ENCODE assay signal across 18 cellular contexts in genomic region chr1:162224267-162224666, GRCh38.
DNase-seq lines count a peak whose midpoint lies in the region; ATAC-seq and TF ChIP-seq lines count a peak whose summit lies in the region.
"Had no signal": no experiment of that assay in that cellular context is flagged by ENCODE, and none has a peak within 500 bp of the region (broad histone marks: within the 10 kb centered on the region; RNA-seq: fewer than 3 reads in every experiment).

No MANE protein-coding gene starts in this region.

- no peaks in the 10 kb centered on the region for H3F3A ChIP-seq in GM23338 (replicated peaks; ENCODE audit: low read depth)

- no peaks in the 10 kb centered on the region for H3K36me3 ChIP-seq in GM23338 (ENCODE audit: insufficient read depth)
- H3K36me3 ChIP-seq: BLaER1 had no signal

- no peak for TF ChIP-seq RAD21 in Ishikawa (IDR thresholded peaks at IDR 0.05; ENCODE audit: low read depth)

- H3K27me3 Mint-ChIP-seq in GM23338 (ENCODE audit: insufficient read depth, low read depth, poor library complexity), result peaks cover 5% of the 10 kb centered on the region
- peaks cover 28% of the 10 kb centered on the region for H3K27me3 Mint-ChIP-seq in activated CD4-positive, alpha-beta memory T cell treated with anti-CD3 and anti-CD28 coated beads for 36 hours

- no peak for ATAC-seq in GM23338
- ATAC-seq: HCT116 had no signal

- peak overlapping the region; percentile 15; the same call in 1 of the 2 replicates for H3K4me2 ChIP-seq in GM23338
- H3K4me2 ChIP-seq: BLaER1 had no signal

- H3K4me1 Mint-ChIP-seq in GM23338, result peaks cover 82% of the 10 kb centered on the region
- H3K4me1 Mint-ChIP-seq in activated CD4-positive, alpha-beta memory T cell treated with anti-CD3 and anti-CD28 coated beads for 36 hours (ENCODE audit: low read depth), result no peaks in the 10 kb centered on the region
- H3K4me1 Mint-ChIP-seq: CD4-positive, alpha-beta memory T cell had no signal

- H3K27ac Mint-ChIP-seq in GM23338, result no peak overlapping the region
- no peak overlapping the region for H3K27ac Mint-ChIP-seq in activated CD4-positive, alpha-beta memory T cell treated with anti-CD3 and anti-CD28 coated beads for 36 hours
- H3K27ac Mint-ChIP-seq: CD14-positive monocyte; CD4-positive, alpha-beta memory T cell had no signal

- no peaks in the 10 kb centered on the region; the same call in 2 of the 3 replicates for H3K36me3 Mint-ChIP-seq in GM23338 (ENCODE audit: low read depth)
- no peaks in the 10 kb centered on the region for H3K36me3 Mint-ChIP-seq in activated CD4-positive, alpha-beta memory T cell treated with anti-CD3 and anti-CD28 coated beads for 36 hours
- H3K36me3 Mint-ChIP-seq: CD14-positive monocyte had no signal

- no peak overlapping the region for H3K27ac ChIP-seq in GM23338 (ENCODE audit: low read depth)
- H3K27ac ChIP-seq: BLaER1, HL-60 had no signal

- H3K9me2 ChIP-seq in GM23338 (ENCODE audit: insufficient read depth), result no peaks in the 10 kb centered on the region

- no peaks in the 10 kb centered on the region for H4K20me1 ChIP-seq in GM23338 (replicated peaks; ENCODE audit: insufficient read depth)
- H4K20me1 ChIP-seq: BLaER1 had no signal

- peaks cover 13% of the 10 kb centered on the region; the same call in 1 of the 2 replicates for H3K79me2 ChIP-seq in GM23338 (replicated peaks; ENCODE audit: insufficient read depth)

- peaks cover 13% of the 10 kb centered on the region for H3K27me3 ChIP-seq in GM23338 (ENCODE audit: insufficient read depth)
- H3K27me3 ChIP-seq: BLaER1 had no signal

- DNase-seq in GM23338 (ENCODE audit: low spot score), result no peak
- peak; percentile 27 for DNase-seq in left kidney (ENCODE audit: low read depth, low spot score)
- no peak for DNase-seq in SK-N-DZ (ENCODE audit: low spot score)
- DNase-seq in 8988T, result no peak
- no peak for DNase-seq in activated CD4-positive, alpha-beta memory T cell treated with anti-CD3 and anti-CD28 coated beads for 36 hours
- DNase-seq: CD4-positive, alpha-beta memory T cell; DMS153; DMS79; GDM1; GOT3; H7; IMR-90; KBM-7 had no signal

- no peak overlapping the region for H3K4me3 ChIP-seq in GM23338
- H3K4me3 ChIP-seq: BLaER1 had no signal

- CTCF ChIA-PET in activated CD4-positive, alpha-beta memory T cell treated with anti-CD3 and anti-CD28 coated beads for 36 hours (lab: Charles Lee), result interaction anchor here (0.6 kb wide), 1 partner anchor 52 kb away, joined by 3 read pairs; no protein-coding TSS in a partner anchor

- no peaks in the 10 kb centered on the region for H3K9me3 Mint-ChIP-seq in GM23338
- H3K9me3 Mint-ChIP-seq in activated CD4-positive, alpha-beta memory T cell treated with anti-CD3 and anti-CD28 coated beads for 36 hours, result no peaks in the 10 kb centered on the region
- H3K9me3 Mint-ChIP-seq: CD14-positive monocyte had no signal

- POLR2A ChIA-PET in activated CD4-positive, alpha-beta memory T cell treated with anti-CD3 and anti-CD28 coated beads for 36 hours (lab: Charles Lee), result no interaction called here

- TF ChIP-seq EP300 in Ishikawa (IDR thresholded peaks at IDR 0.05; ENCODE audit: borderline replicate concordance), result peak; percentile 88

- H2AFZ ChIP-seq in GM23338, result no peak overlapping the region

- H3K4me1 ChIP-seq in GM23338 (ENCODE audit: insufficient read depth), result peaks cover 83% of the 10 kb centered on the region
- H3K4me1 ChIP-seq: BLaER1 had no signal

- H3K4me3 Mint-ChIP-seq in GM23338, result no peak overlapping the region; the same call in 2 of the 3 replicates
- H3K4me3 Mint-ChIP-seq in activated CD4-positive, alpha-beta memory T cell treated with anti-CD3 and anti-CD28 coated beads for 36 hours, result no peak overlapping the region
- H3K4me3 Mint-ChIP-seq: CD14-positive monocyte; CD4-positive, alpha-beta memory T cell had no signal

- no peak for TF ChIP-seq CTCF in GM23338 (conservative IDR thresholded peaks at IDR 0.05; ENCODE audit: low read depth in 2 of 2)

- intact Hi-C loops in activated CD4-positive, alpha-beta memory T cell treated with anti-CD3 and anti-CD28 coated beads for 36 hours (cut with micrococcal nuclease), result no loop called here

TF ChIP-seq in GM23338, 12 proteins besides CTCF, POLR2A, EP300 and RAD21 (continues in another document):
- TF ChIP-seq NANOG (IDR thresholded peaks at IDR 0.05; ENCODE audit: borderline replicate concordance) (no peak), JUNB (IDR thresholded peaks at IDR 0.05; ENCODE audit: unreplicated experiment) (no peak), POLR2AphosphoS5 (IDR thresholded peaks at IDR 0.05; ENCODE audit: low read depth) (no peak)

TF ChIP-seq in Ishikawa, 13 proteins besides CTCF, POLR2A, EP300 and RAD21:
- TF ChIP-seq TCF12 (IDR thresholded peaks at IDR 0.05; ENCODE audit: low read depth) (peak; percentile 73), CREB1 (IDR thresholded peaks at IDR 0.05; ENCODE audit: low read depth) (no peak), FOXM1 (IDR thresholded peaks at IDR 0.05; ENCODE audit: borderline replicate concordance, low read depth) (peak; percentile 85), NFIC (IDR thresholded peaks at IDR 0.05) (peak; percentile 96), TEAD4 (IDR thresholded peaks at IDR 0.05) (peak; percentile 89), CEBPB (IDR thresholded peaks at IDR 0.05) (peak; percentile 23; the same call in 1 of the 2 replicates), REST (IDR thresholded peaks at IDR 0.05; ENCODE audit: low read depth) (no peak)
